Comparison of ENCODE assay signal across 14 cellular contexts in genomic region chr20:4808872-4809271, GRCh38. TPM values are rescaled to one million over a fixed set of nuclear protein-coding genes. Genes with fewer than 3 reads are reported as not detected.
DNase-seq lines count a peak whose midpoint lies in the region; ATAC-seq and TF ChIP-seq lines count a peak whose summit lies in the region.
"Had no signal": no experiment of that assay in that cellular context is flagged by ENCODE, and none has a peak within 500 bp of the region (broad histone marks: within the 10 kb centered on the region; RNA-seq: fewer than 3 reads in every experiment).

No MANE protein-coding gene starts in this region.

- H3K79me2 ChIP-seq in fibroblast of lung (ENCODE audit: control insufficient read depth, insufficient read depth, low read length), result no peaks in the 10 kb centered on the region
- H3K79me2 ChIP-seq: hepatocyte had no signal

- POLR2A ChIA-PET in activated B cell treated with CpG ODN at 0.5 μM for 24 hours (lab: Charles Lee), result interaction anchor here (0.6 to 2.0 kb wide), 4 partner anchors 8 to 163 kb away, joined by 3 to 8 read pairs (median 5); no protein-coding TSS in a partner anchor

- no peaks in the 10 kb centered on the region for H3K4me1 ChIP-seq in fibroblast of lung (ENCODE audit: control insufficient read depth, extremely low read depth, insufficient read depth, low read length)
- H3K4me1 ChIP-seq: pancreas had no signal

- H3K4me1 Mint-ChIP-seq in activated T-cell treated with anti-CD3 and anti-CD28 coated beads, Interleukin-2, amount 50 U/mL, for 24 hours (ENCODE audit: low read depth), result peaks cover 76% of the 10 kb centered on the region
- H3K4me1 Mint-ChIP-seq in activated T-cell treated with anti-CD3 and anti-CD28 coated beads, Interleukin-2, amount 50 U/mL, for 4 hours (ENCODE audit: low read depth), result peaks cover 66% of the 10 kb centered on the region
- H3K4me1 Mint-ChIP-seq in activated B cell treated with CpG ODN at 0.5 μM for 24 hours, result peaks cover 95% of the 10 kb centered on the region

- H3K4me3 Mint-ChIP-seq in activated T-cell treated with anti-CD3 and anti-CD28 coated beads, Interleukin-2, amount 50 U/mL, for 24 hours, result no peak overlapping the region
- H3K4me3 Mint-ChIP-seq in activated T-cell treated with anti-CD3 and anti-CD28 coated beads, Interleukin-2, amount 50 U/mL, for 4 hours, result no peak overlapping the region
- peak overlapping the region; percentile 89 for H3K4me3 Mint-ChIP-seq in activated B cell treated with CpG ODN at 0.5 μM for 24 hours

- no peak for ATAC-seq in activated T-cell treated with anti-CD3 and anti-CD28 coated beads, Interleukin-2, amount 50 U/mL, for 4 hours
- ATAC-seq in activated B cell treated with CpG ODN at 0.5 μM for 24 hours (ENCODE audit: low read depth) (no peak), HG03354 (IDR thresholded peaks at IDR 0.05; ENCODE audit: poor library complexity, severe bottlenecking, unreplicated experiment) (no peak)
- ATAC-seq: pancreas had no signal

- H4K20me1 ChIP-seq in fibroblast of lung (ENCODE audit: control insufficient read depth, extremely low read depth, insufficient read depth, low read length), result no peaks in the 10 kb centered on the region

- intact Hi-C loops in activated B cell treated with CpG ODN at 0.5 μM for 24 hours (cut with micrococcal nuclease), result no loop called here

- no peak overlapping the region for H3K27ac ChIP-seq in fibroblast of lung (ENCODE audit: insufficient read depth, low read length)
- H3K27ac ChIP-seq: epithelial cell of prostate, hepatocyte, pancreas had no signal

- no peak overlapping the region for H3K4me3 ChIP-seq in fibroblast of lung (replicated peaks in 1 of 4; ENCODE audit: control extremely low read depth in 1 of 4, insufficient read depth in 1 of 4, low read depth in 3 of 4, low read length in 4 of 4)
- H3K4me3 ChIP-seq: hepatocyte, lung, pancreas, uterus had no signal

- H3K27ac Mint-ChIP-seq in activated T-cell treated with anti-CD3 and anti-CD28 coated beads, Interleukin-2, amount 50 U/mL, for 24 hours, result peak overlapping the region; percentile 75
- peak overlapping the region; percentile 99 for H3K27ac Mint-ChIP-seq in activated B cell treated with CpG ODN at 0.5 μM for 24 hours

- CTCF ChIA-PET in activated B cell treated with CpG ODN at 0.5 μM for 24 hours (lab: Charles Lee), result interaction anchor here (1.2 to 1.4 kb wide), 2 partner anchors 9 to 11 kb away, joined by 3 to 4 read pairs; no protein-coding TSS in a partner anchor

- no peak for TF ChIP-seq CTCF in activated B cell treated with CpG ODN at 0.5 μM for 24 hours (IDR thresholded peaks at IDR 0.05)
- TF ChIP-seq CTCF in fibroblast of lung (conservative IDR thresholded peaks at IDR 0.05 in 1 of 2, IDR thresholded peaks at IDR 0.05 in 1 of 2; ENCODE audit: low read depth in 1 of 2, low read length in 2 of 2), result no peak

- H3K4me2 ChIP-seq in fibroblast of lung (ENCODE audit: extremely low read depth, insufficient read depth, low read length), result no peak overlapping the region
- H3K4me2 ChIP-seq: hepatocyte had no signal

- H3K9ac ChIP-seq in fibroblast of lung (ENCODE audit: insufficient read depth, low read length), result no peak overlapping the region

- no peaks in the 10 kb centered on the region for H3K9me3 Mint-ChIP-seq in activated T-cell treated with anti-CD3 and anti-CD28 coated beads, Interleukin-2, amount 50 U/mL, for 24 hours
- no peaks in the 10 kb centered on the region for H3K9me3 Mint-ChIP-seq in activated T-cell treated with anti-CD3 and anti-CD28 coated beads, Interleukin-2, amount 50 U/mL, for 4 hours
- no peaks in the 10 kb centered on the region for H3K9me3 Mint-ChIP-seq in activated B cell treated with CpG ODN at 0.5 μM for 24 hours

- no peaks in the 10 kb centered on the region for H3K9me3 ChIP-seq in fibroblast of lung (ENCODE audit: control insufficient read depth, insufficient read depth, low read depth, low read length)
- H3K9me3 ChIP-seq: pancreas, uterus had no signal

- no peaks in the 10 kb centered on the region for H3K36me3 ChIP-seq in fibroblast of lung (ENCODE audit: control insufficient read depth, insufficient read depth, low read length)
- H3K36me3 ChIP-seq: pancreas, uterus had no signal

- H3K27me3 ChIP-seq in fibroblast of lung (ENCODE audit: control insufficient read depth, insufficient read depth, low read length), result peaks cover 2% of the 10 kb centered on the region
- H3K27me3 ChIP-seq: hepatocyte, pancreas, uterus had no signal

- no peak overlapping the region for H2AFZ ChIP-seq in fibroblast of lung (ENCODE audit: low read length)
- H2AFZ ChIP-seq: hepatocyte had no signal

- H3K27me3 Mint-ChIP-seq in activated T-cell treated with anti-CD3 and anti-CD28 coated beads, Interleukin-2, amount 50 U/mL, for 24 hours, result no peaks in the 10 kb centered on the region
- H3K27me3 Mint-ChIP-seq in activated T-cell treated with anti-CD3 and anti-CD28 coated beads, Interleukin-2, amount 50 U/mL, for 4 hours (ENCODE audit: low read depth), result no peaks in the 10 kb centered on the region
- no peaks in the 10 kb centered on the region for H3K27me3 Mint-ChIP-seq in activated B cell treated with CpG ODN at 0.5 μM for 24 hours

- no peak for DNase-seq in activated T-cell treated with anti-CD3 and anti-CD28 coated beads, Interleukin-2, amount 50 U/mL, for 24 hours
- DNase-seq in activated T-cell treated with anti-CD3 and anti-CD28 coated beads, Interleukin-2, amount 50 U/mL, for 4 hours, result no peak
- no peak for DNase-seq in activated B cell treated with CpG ODN at 0.5 μM for 24 hours
- DNase-seq in fibroblast of lung (ENCODE audit: low read depth in 2 of 2), result peak; percentile 3 to 51
- peak; percentile 21 for DNase-seq in superior temporal gyrus (ENCODE audit: extremely low spot score)
- no peak for DNase-seq in NCI-H345 treated with DMSO at 0.1 percent for 48 hours (lab: John Stamatoyannopoulos, UW; ENCODE audit: unreplicated experiment)
- no peak for DNase-seq in occipital lobe (lab: John Stamatoyannopoulos, UW)
- DNase-seq: stimulated activated CD4-positive, alpha-beta T cell treated with anti-CD3 and anti-CD28 coated beads, Interleukin-15, amount 100 ng/mL, for 24 hours; uterus had no signal

- peaks cover 38% of the 10 kb centered on the region for H3K36me3 Mint-ChIP-seq in activated T-cell treated with anti-CD3 and anti-CD28 coated beads, Interleukin-2, amount 50 U/mL, for 24 hours (ENCODE audit: low read depth)
- H3K36me3 Mint-ChIP-seq in activated T-cell treated with anti-CD3 and anti-CD28 coated beads, Interleukin-2, amount 50 U/mL, for 4 hours (ENCODE audit: insufficient read depth), result peaks cover 15% of the 10 kb centered on the region
- H3K36me3 Mint-ChIP-seq in activated B cell treated with CpG ODN at 0.5 μM for 24 hours (ENCODE audit: low read depth), result peaks cover 73% of the 10 kb centered on the region

RNA-seq across cellular contexts. Expression of gene RASSF2, which starts 14.5 kb away (rescaled TPM):
- total RNA-seq in activated T-cell treated with anti-CD3 and anti-CD28 coated beads, Interleukin-2, amount 50 U/mL, for 4 hours, result 10 to 100 TPM; 17.1 to 19.8 (median 18.4) TPM
- total RNA-seq in activated B cell treated with CpG ODN at 0.5 μM for 24 hours (202 and 217 TPM in 2 replicates), fibroblast of lung (3.6 and 8.6 TPM in 2 replicates), occipital lobe (299 TPM)
- 3.6 and 19.2 TPM in 2 replicates for polyA plus RNA-seq in fibroblast of lung
- 2.2 and 12.7 TPM in 2 replicates for polyA plus RNA-seq in fibroblast of lung (2012)
- polyA minus RNA-seq in fibroblast of lung (ENCODE audit: low replicate concordance), result 2.7 and 16.5 TPM in 2 replicates

Comparison
In these comparisons a context has a peak if more than half of its experiments do, and no peak if none do; other contexts are left out.
1. DNase-seq: peak in fibroblast of lung (2 of 2) and superior temporal gyrus (single experiment); none in activated T-cell treated with anti-CD3 and anti-CD28 coated beads, Interleukin-2, amount 50 U/mL, for 24 hours (single experiment), activated T-cell treated with anti-CD3 and anti-CD28 coated beads, Interleukin-2, amount 50 U/mL, for 4 hours (single experiment), activated B cell treated with CpG ODN at 0.5 μM for 24 hours (single experiment), NCI-H345 treated with DMSO at 0.1 percent for 48 hours (single experiment) and occipital lobe (single experiment).